In the genomic region with DNA sequence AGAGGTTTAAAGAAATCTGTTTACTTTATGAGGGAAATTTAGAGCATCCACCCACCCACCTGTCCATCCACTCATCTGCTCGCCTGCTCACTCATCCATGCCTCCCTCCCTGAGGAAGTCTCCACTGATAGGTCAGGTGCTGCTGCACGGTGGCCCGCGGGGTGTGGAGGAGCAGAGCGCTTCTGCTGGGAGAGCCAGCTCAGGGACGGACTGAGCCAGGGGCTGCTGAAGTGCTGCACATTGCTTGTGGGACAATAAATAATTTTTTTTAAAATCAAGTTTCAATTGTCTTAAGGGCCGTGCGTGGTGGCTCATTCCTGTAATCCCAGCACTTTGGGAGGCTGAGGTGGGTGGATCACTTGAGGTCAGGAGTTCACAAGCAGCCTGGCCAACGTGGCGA, we compare ENCODE assay signal across 20 cellular contexts.
"Had no signal": no experiment of that assay in that cellular context is flagged by ENCODE, and none has a peak within 500 bp of the region (broad histone marks: within the 10 kb centered on the region; RNA-seq: fewer than 3 reads in every experiment).

No MANE protein-coding gene starts in this region.

- H3K27me3 ChIP-seq: body of pancreas, left lung, transverse colon had no signal

- H3K27me3 Mint-ChIP-seq: progenitor cell of endocrine pancreas, T-helper 17 cell had no signal

- ATAC-seq: body of pancreas; left lung; stimulated activated naive CD8-positive, alpha-beta T cell treated with anti-CD3 and anti-CD28 coated beads, Interleukin-15, Interleukin-2, amounts not matched to agents 100 U/mL and 50 U/mL, for 24 hours; T-helper 17 cell had no signal

- H3K4me1 Mint-ChIP-seq: nephron had no signal

- H3K4me1 ChIP-seq: body of pancreas, left lung, transverse colon had no signal

- H3K4me3 ChIP-seq: body of pancreas, left lung, transverse colon had no signal

- H3K9me3 Mint-ChIP-seq: activated naive CD4-positive, alpha-beta T cell treated with anti-CD3 and anti-CD28 coated beads for 36 hours; endodermal cell; nephron had no signal

- H3K27ac Mint-ChIP-seq: activated naive CD4-positive, alpha-beta T cell treated with anti-CD3 and anti-CD28 coated beads for 36 hours; nephron had no signal

- H3K27ac ChIP-seq: body of pancreas, epithelial cell of prostate, left lung, transverse colon, VCaP had no signal

- H3K9me3 ChIP-seq: body of pancreas, left lung, transverse colon had no signal

- DNase-seq: activated CD4-positive, alpha-beta T cell treated with anti-CD3 and anti-CD28 coated beads, Interleukin-2, amount 50 U/mL, for 1 hour; activated CD4-positive, CD25-positive, alpha-beta regulatory T cell treated with anti-CD3 and anti-CD28 coated beads, Interleukin-2, amount 50 U/mL, for 72 hours; activated naive CD4-positive, alpha-beta T cell treated with anti-CD3 and anti-CD28 coated beads for 36 hours; activated T-cell treated with anti-CD3 and anti-CD28 coated beads, Interleukin-2, amount 50 U/mL, for 1 hour; body of pancreas; endodermal cell; foreskin fibroblast; hippocampal formation; left lung; midbrain; occipital lobe; stimulated activated CD4-positive, alpha-beta T cell treated with anti-CD3 and anti-CD28 coated beads, Interleukin-2, amount 100 ng/mL, for 24 hours; stimulated activated naive CD8-positive, alpha-beta T cell treated with anti-CD3 and anti-CD28 coated beads, Interleukin-15, Interleukin-2, amounts not matched to agents 100 U/mL and 50 U/mL, for 24 hours; substantia nigra; T-helper 17 cell; transverse colon had no signal

- H3K4me3 Mint-ChIP-seq: activated naive CD4-positive, alpha-beta T cell treated with anti-CD3 and anti-CD28 coated beads for 36 hours; endodermal cell; nephron; T-helper 17 cell had no signal
